8 cellular contexts compared by ENCODE assay signal in genomic region chr2:97936199-97936598, GRCh38. TPM values are rescaled to one million over a fixed set of nuclear protein-coding genes. Genes with fewer than 3 reads are reported as not detected.
A peak's percentile ranks its signal among the peaks of the same experiment; 100 is the strongest.
DNase-seq lines count a peak whose midpoint lies in the region; ATAC-seq and TF ChIP-seq lines count a peak whose summit lies in the region.

No MANE protein-coding gene starts in this region.

- no peaks in the 10 kb centered on the region for H3K27me3 ChIP-seq in cardiac muscle cell
- H3K27me3 ChIP-seq in left ventricle myocardium inferior (ENCODE audit: low read depth), result no peaks in the 10 kb centered on the region

- no peak overlapping the region for H3K4me3 Mint-ChIP-seq in stimulated activated naive CD8-positive, alpha-beta T cell treated with anti-CD3 and anti-CD28 coated beads, Interleukin-15, Interleukin-2, amounts not matched to agents 100 ng/mL and 50 ng/mL, for 24 hours
- H3K4me3 Mint-ChIP-seq in activated CD4-positive, alpha-beta T cell treated with anti-CD3 and anti-CD28 coated beads for 36 hours, result no peak overlapping the region

- CTCF ChIA-PET in activated CD4-positive, alpha-beta T cell treated with anti-CD3 and anti-CD28 coated beads for 36 hours (lab: Charles Lee), result interaction anchor here (0.6 to 0.8 kb wide), 2 partner anchors 17 to 22 kb away, joined by 3 read pairs; no protein-coding TSS in a partner anchor

- TF ChIP-seq CTCF in cardiac muscle cell (IDR thresholded peaks at IDR 0.05; ENCODE audit: low read depth, low read length), result no peak
- no peak for TF ChIP-seq CTCF in left ventricle myocardium inferior (IDR thresholded peaks at IDR 0.05; ENCODE audit: borderline replicate concordance)

- DNase-seq in cardiac muscle cell (ENCODE audit: low read depth in 1 of 2, low spot score in 1 of 2) (peak in 1 of 2 donors; percentile 46), left ventricle myocardium inferior (no peak), NCI-H2107 (lab: John Stamatoyannopoulos, UW) (peak; percentile 50), ecto neural progenitor cell (ENCODE audit: low spot score) (peak; percentile 58), ureter (ENCODE audit: low spot score) (no peak)
- no peak for DNase-seq in activated CD4-positive, alpha-beta T cell treated with anti-CD3 and anti-CD28 coated beads, Interleukin-2, amount 50 U/mL, for 4 hours
- no peak for DNase-seq in activated CD4-positive, alpha-beta T cell treated with anti-CD3 and anti-CD28 coated beads for 36 hours

- H3K36me3 ChIP-seq in cardiac muscle cell (no peaks in the 10 kb centered on the region), left ventricle myocardium inferior (no peaks in the 10 kb centered on the region)

- intact Hi-C loops in left ventricle myocardium inferior (cut with micrococcal nuclease), result no loop called here
- intact Hi-C loops in activated CD4-positive, alpha-beta T cell treated with anti-CD3 and anti-CD28 coated beads for 36 hours (cut with DNase I, micrococcal nuclease), result no loop called here

- H3K4me3 ChIP-seq in cardiac muscle cell (no peak overlapping the region), left ventricle myocardium inferior (no peak overlapping the region)

- H3K9me3 ChIP-seq in cardiac muscle cell (ENCODE audit: low read depth), result no peaks in the 10 kb centered on the region
- H3K9me3 ChIP-seq in left ventricle myocardium inferior (replicated peaks), result peaks cover 5% of the 10 kb centered on the region

- H3K27ac Mint-ChIP-seq in stimulated activated naive CD8-positive, alpha-beta T cell treated with anti-CD3 and anti-CD28 coated beads, Interleukin-15, Interleukin-2, amounts not matched to agents 100 ng/mL and 50 ng/mL, for 24 hours, result peak overlapping the region; percentile 29
- H3K27ac Mint-ChIP-seq in activated CD4-positive, alpha-beta T cell treated with anti-CD3 and anti-CD28 coated beads for 36 hours, result no peak overlapping the region

- peaks cover 49% of the 10 kb centered on the region for H3K4me1 ChIP-seq in cardiac muscle cell (ENCODE audit: low read depth)
- peaks cover 57% of the 10 kb centered on the region for H3K4me1 ChIP-seq in left ventricle myocardium inferior

- no peaks in the 10 kb centered on the region for H3K27me3 Mint-ChIP-seq in stimulated activated naive CD8-positive, alpha-beta T cell treated with anti-CD3 and anti-CD28 coated beads, Interleukin-15, Interleukin-2, amounts not matched to agents 100 ng/mL and 50 ng/mL, for 24 hours
- H3K27me3 Mint-ChIP-seq in activated CD4-positive, alpha-beta T cell treated with anti-CD3 and anti-CD28 coated beads for 36 hours, result no peaks in the 10 kb centered on the region

- peaks cover 4% of the 10 kb centered on the region for H3K9me3 Mint-ChIP-seq in stimulated activated naive CD8-positive, alpha-beta T cell treated with anti-CD3 and anti-CD28 coated beads, Interleukin-15, Interleukin-2, amounts not matched to agents 100 ng/mL and 50 ng/mL, for 24 hours
- H3K9me3 Mint-ChIP-seq in activated CD4-positive, alpha-beta T cell treated with anti-CD3 and anti-CD28 coated beads for 36 hours (ENCODE audit: low read depth), result no peaks in the 10 kb centered on the region

- peaks cover 83% of the 10 kb centered on the region for H3K4me1 Mint-ChIP-seq in stimulated activated naive CD8-positive, alpha-beta T cell treated with anti-CD3 and anti-CD28 coated beads, Interleukin-15, Interleukin-2, amounts not matched to agents 100 ng/mL and 50 ng/mL, for 24 hours (ENCODE audit: low read depth)
- peaks cover 61% of the 10 kb centered on the region for H3K4me1 Mint-ChIP-seq in activated CD4-positive, alpha-beta T cell treated with anti-CD3 and anti-CD28 coated beads for 36 hours

- H3K27ac ChIP-seq in cardiac muscle cell, result peak overlapping the region; percentile 86
- no peak overlapping the region for H3K27ac ChIP-seq in left ventricle myocardium inferior (replicated peaks)

- POLR2A ChIA-PET in activated CD4-positive, alpha-beta T cell treated with anti-CD3 and anti-CD28 coated beads for 36 hours (lab: Charles Lee), result no interaction called here

- no peak for ATAC-seq in activated CD4-positive, alpha-beta T cell treated with anti-CD3 and anti-CD28 coated beads for 36 hours

- H3K36me3 Mint-ChIP-seq in stimulated activated naive CD8-positive, alpha-beta T cell treated with anti-CD3 and anti-CD28 coated beads, Interleukin-15, Interleukin-2, amounts not matched to agents 100 ng/mL and 50 ng/mL, for 24 hours (ENCODE audit: low read depth), result peaks cover 9% of the 10 kb centered on the region
- H3K36me3 Mint-ChIP-seq in activated CD4-positive, alpha-beta T cell treated with anti-CD3 and anti-CD28 coated beads for 36 hours (ENCODE audit: low read depth), result peaks cover 8% of the 10 kb centered on the region

RNA-seq across cellular contexts. Expression of gene TMEM131, which starts 59.5 kb away (rescaled TPM):
- total RNA-seq in cardiac muscle cell (15.3 and 19.1 TPM in 2 replicates), left ventricle myocardium inferior (28.9 TPM), ureter (67.7 TPM)
- 16.3 and 23.6 TPM in 2 replicates for polyA plus RNA-seq in cardiac muscle cell
- total RNA-seq in activated CD4-positive, alpha-beta T cell treated with anti-CD3 and anti-CD28 coated beads for 36 hours, result 10 to 100 TPM; 25.8 to 32.5 TPM

Comparison
In these comparisons a context has a peak if more than half of its experiments do, and no peak if none do; other contexts are left out.
1. DNase-seq: peak in NCI-H2107 (single experiment) and ecto neural progenitor cell (single experiment); none in left ventricle myocardium inferior (single experiment), activated CD4-positive, alpha-beta T cell treated with anti-CD3 and anti-CD28 coated beads, Interleukin-2, amount 50 U/mL, for 4 hours (0 of 2), activated CD4-positive, alpha-beta T cell treated with anti-CD3 and anti-CD28 coated beads for 36 hours (single experiment) and ureter (single experiment).